1 cellular context compared by ENCODE assay signal in the genomic region with DNA sequence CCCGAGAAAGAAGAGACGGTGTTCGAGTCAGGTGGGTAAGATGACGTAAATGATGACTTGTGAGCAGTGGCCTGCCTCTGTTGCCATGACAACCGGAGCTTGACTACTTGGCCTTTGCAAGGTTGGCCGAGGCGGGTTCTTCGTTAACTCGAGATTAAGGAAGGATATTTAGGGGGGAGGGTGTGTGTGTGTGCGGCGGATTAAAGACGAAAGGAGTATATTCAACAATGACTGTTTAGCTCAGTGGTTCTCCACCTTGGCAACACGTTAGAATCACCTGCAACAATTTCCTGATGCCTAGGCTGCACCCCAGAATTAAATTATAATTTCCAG.
TF ChIP-seq lines count a peak whose summit lies in the region.

No MANE protein-coding gene starts in this region.

TF ChIP-seq in HEK293, 187 proteins besides CTCF, POLR2A, EP300 and RAD21 (continued from another document):
- TF ChIP-seq ZNF623 (tag by site-specific recombination; IDR thresholded peaks at IDR 0.05) (no peak; the same call in 1 of the 2 replicates), OSR2 (tag by site-specific recombination; IDR thresholded peaks at IDR 0.05) (no peak), ZNF521 (tag by site-specific recombination; IDR thresholded peaks at IDR 0.05) (no peak)
